In genomic region chr1:27568247-27569087, GRCh38 we compare ENCODE assay signal across 8 cellular contexts. TPM values are rescaled to one million over a fixed set of nuclear protein-coding genes. Genes with fewer than 3 reads are reported as not detected.
A peak's percentile ranks its signal among the peaks of the same experiment; 100 is the strongest.
DNase-seq lines count a peak whose midpoint lies in the region; ATAC-seq and TF ChIP-seq lines count a peak whose summit lies in the region.

No MANE protein-coding gene starts in this region.

- H3K4me1 ChIP-seq in Peyer's patch: peaks cover 6 to 81% (median 12%) of the 10 kb centered on the region in 4 donors
- peaks cover 95% of the 10 kb centered on the region for H3K4me1 ChIP-seq in neural progenitor cell

- H2AFZ ChIP-seq in neural progenitor cell (replicated peaks): no peak overlapping the region

- no peaks in the 10 kb centered on the region for H3K27me3 ChIP-seq in Peyer's patch
- no peaks in the 10 kb centered on the region for H3K27me3 ChIP-seq in neural progenitor cell

- peaks cover 86% of the 10 kb centered on the region for H3K79me2 ChIP-seq in neural progenitor cell (ENCODE audit: low read depth)

- H3K4me3 ChIP-seq in Peyer's patch (peak overlapping the region; percentile 33 to 44 (median 38)), fibroblast of pulmonary artery (replicated peaks; ENCODE audit: low read depth, low read length) (peak overlapping the region; percentile 25), neural progenitor cell (peak overlapping the region; percentile 15)

- intact Hi-C loops in activated T-helper 2 cell treated with anti-CD3 and anti-CD28 coated beads, Interferon-gamma antibody, Interleukin-2, Interleukin-4, amounts not matched to agents 10 μg/mL and 5 μg/mL and 100 μg/mL, durations not matched to agents 14 hours and 24 hours and 36 hours (cut with micrococcal nuclease): loop anchor here (2.0 kb wide), 1 partner anchor 30 kb away; no protein-coding TSS in a partner anchor

- peak; percentile 55 for ATAC-seq in GM19468 (IDR thresholded peaks at IDR 0.05; ENCODE audit: extremely low read depth, unreplicated experiment)

- peak; percentile 99 for DNase-seq in COLO668 (lab: John Stamatoyannopoulos, UW; ENCODE audit: unreplicated experiment)
- peak; percentile 93 for DNase-seq in HPDE6-E6E7 (ENCODE audit: extremely low spot score)
- DNase-seq in Peyer's patch: peak; percentile 95 to 99 (median 98)
- DNase-seq in activated T-helper 2 cell treated with anti-CD3 and anti-CD28 coated beads, Interferon-gamma antibody, Interleukin-2, Interleukin-4, amounts not matched to agents 10 μg/mL and 5 μg/mL and 100 μg/mL, durations not matched to agents 14 hours and 24 hours and 36 hours (ENCODE audit: low spot score): peak; percentile 95
- peak; percentile 90 for DNase-seq in fibroblast of pulmonary artery (ENCODE audit: low read depth)
- peak; percentile 94 for DNase-seq in neural progenitor cell (ENCODE audit: low spot score)
- DNase-seq in stromal cell of bone marrow (ENCODE audit: low read depth): peak; percentile 74

- no peak overlapping the region for H3K9ac ChIP-seq in neural progenitor cell

- H4K20me1 ChIP-seq in neural progenitor cell (ENCODE audit: low read depth): peaks cover 86% of the 10 kb centered on the region

- peaks cover 17% of the 10 kb centered on the region for H3K4me1 Mint-ChIP-seq in activated T-helper 2 cell treated with anti-CD3 and anti-CD28 coated beads, Interferon-gamma antibody, Interleukin-2, Interleukin-4, amounts not matched to agents 10 μg/mL and 5 μg/mL and 100 μg/mL, durations not matched to agents 14 hours and 24 hours and 36 hours (ENCODE audit: low read depth)
- peaks cover 90% of the 10 kb centered on the region for H3K4me1 Mint-ChIP-seq in neural progenitor cell

- H3F3A ChIP-seq in neural progenitor cell (ENCODE audit: low read depth): peaks cover 83% of the 10 kb centered on the region

- peak; percentile 26 to 67 for TF ChIP-seq POLR2A in Peyer's patch (IDR thresholded peaks at IDR 0.05)

- H3K36me3 Mint-ChIP-seq in activated T-helper 2 cell treated with anti-CD3 and anti-CD28 coated beads, Interferon-gamma antibody, Interleukin-2, Interleukin-4, amounts not matched to agents 10 μg/mL and 5 μg/mL and 100 μg/mL, durations not matched to agents 14 hours and 24 hours and 36 hours (ENCODE audit: low read depth): no peaks in the 10 kb centered on the region
- no peaks in the 10 kb centered on the region for H3K36me3 Mint-ChIP-seq in neural progenitor cell

- TF ChIP-seq CTCF in Peyer's patch (IDR thresholded peaks at IDR 0.05) (peak; percentile 78 to 91 (median 82)), fibroblast of pulmonary artery (IDR thresholded peaks at IDR 0.05; ENCODE audit: low read length, missing control alignments) (no peak), neural progenitor cell (IDR thresholded peaks at IDR 0.05) (peak; percentile 86)

- H3K4me3 Mint-ChIP-seq in activated T-helper 2 cell treated with anti-CD3 and anti-CD28 coated beads, Interferon-gamma antibody, Interleukin-2, Interleukin-4, amounts not matched to agents 10 μg/mL and 5 μg/mL and 100 μg/mL, durations not matched to agents 14 hours and 24 hours and 36 hours (ENCODE audit: low read depth): peak overlapping the region; percentile 73
- peak overlapping the region; percentile 83 for H3K4me3 Mint-ChIP-seq in neural progenitor cell

- H3K36me3 ChIP-seq in Peyer's patch (no peaks in the 10 kb centered on the region), neural progenitor cell (no peaks in the 10 kb centered on the region)

- H3K9me3 Mint-ChIP-seq in activated T-helper 2 cell treated with anti-CD3 and anti-CD28 coated beads, Interferon-gamma antibody, Interleukin-2, Interleukin-4, amounts not matched to agents 10 μg/mL and 5 μg/mL and 100 μg/mL, durations not matched to agents 14 hours and 24 hours and 36 hours: no peaks in the 10 kb centered on the region
- no peaks in the 10 kb centered on the region for H3K9me3 Mint-ChIP-seq in neural progenitor cell

- no peaks in the 10 kb centered on the region for H3K27me3 Mint-ChIP-seq in activated T-helper 2 cell treated with anti-CD3 and anti-CD28 coated beads, Interferon-gamma antibody, Interleukin-2, Interleukin-4, amounts not matched to agents 10 μg/mL and 5 μg/mL and 100 μg/mL, durations not matched to agents 14 hours and 24 hours and 36 hours (ENCODE audit: low read depth)
- H3K27me3 Mint-ChIP-seq in neural progenitor cell (ENCODE audit: insufficient read depth, low read depth): peaks cover 8% of the 10 kb centered on the region

- H3K27ac ChIP-seq in Peyer's patch (peak overlapping the region; percentile 63 to 70 (median 69)), neural progenitor cell (peak overlapping the region; percentile 91)

- H3K4me2 ChIP-seq in neural progenitor cell: peak overlapping the region; percentile 76

- H3K9me3 ChIP-seq in Peyer's patch (no peaks in the 10 kb centered on the region), neural progenitor cell (ENCODE audit: low read depth) (no peaks in the 10 kb centered on the region)

- peak overlapping the region; percentile 1 for H3K27ac Mint-ChIP-seq in activated T-helper 2 cell treated with anti-CD3 and anti-CD28 coated beads, Interferon-gamma antibody, Interleukin-2, Interleukin-4, amounts not matched to agents 10 μg/mL and 5 μg/mL and 100 μg/mL, durations not matched to agents 14 hours and 24 hours and 36 hours
- H3K27ac Mint-ChIP-seq in neural progenitor cell: peak overlapping the region; percentile 97

RNA-seq across cellular contexts. Expression of gene AHDC1, which starts 35.5 kb away (rescaled TPM):
- 10 to 100 TPM in 3 of 4 donors, 1 to 10 TPM in 1; 7.0 to 21.5 (median 12.0) TPM for total RNA-seq in Peyer's patch
- 28.5 and 29.3 TPM in 2 replicates for total RNA-seq in activated T-helper 2 cell treated with anti-CD3 and anti-CD28 coated beads, Interferon-gamma antibody, Interleukin-2, Interleukin-4, amounts not matched to agents 10 μg/mL and 5 μg/mL and 100 μg/mL, durations not matched to agents 14 hours and 24 hours and 36 hours
- 7.0 and 26.5 TPM in 2 replicates for total RNA-seq in neural progenitor cell (ENCODE audit: low replicate concordance)

Comparison
In these comparisons a context has a peak if more than half of its experiments do, and no peak if none do; other contexts are left out.
1. Peak in every context shown above with its lines: DNase-seq, ATAC-seq, H3K4me3 ChIP-seq and H3K27ac ChIP-seq.